In genomic region chr12:46577063-46577776, GRCh38 we compare ENCODE assay signal across 1 cellular context.
TF ChIP-seq lines count a peak whose summit lies in the region.

No MANE protein-coding gene starts in this region.

TF ChIP-seq in WTC11, 78 proteins besides CTCF, POLR2A, EP300 and RAD21 (continued from another document):
- TF ChIP-seq IRF1 (CRISPR knock-in tag; IDR thresholded peaks at IDR 0.05) (no peak), NR1H2 (CRISPR knock-in tag; IDR thresholded peaks at IDR 0.05) (no peak)
